1 cellular context compared by ENCODE assay signal in genomic region chr11:132361011-132361550, GRCh38.
TF ChIP-seq lines count a peak whose summit lies in the region.

No MANE protein-coding gene starts in this region.

TF ChIP-seq in H1, 55 proteins besides CTCF, POLR2A, EP300 and RAD21 (continued from another document):
- TF ChIP-seq FOSL1 (IDR thresholded peaks at IDR 0.05; ENCODE audit: insufficient read depth, low read depth, low read length) (no peak), CBX8 (IDR thresholded peaks at IDR 0.05; ENCODE audit: borderline replicate concordance, low read depth, low read length) (no peak), BACH1 (IDR thresholded peaks at IDR 0.05; ENCODE audit: low read length) (no peak), SRF (IDR thresholded peaks at IDR 0.05; ENCODE audit: low read depth, low read length) (no peak), KDM1A (IDR thresholded peaks at IDR 0.05; ENCODE audit: borderline replicate concordance, low read length) (no peak), CEBPB (IDR thresholded peaks at IDR 0.05; ENCODE audit: low read depth, low read length) (no peak)
TF ChIP-seq in H1: peak in this region for 0.
